ENCODE assay signal across 8 cellular contexts in the genomic region with DNA sequence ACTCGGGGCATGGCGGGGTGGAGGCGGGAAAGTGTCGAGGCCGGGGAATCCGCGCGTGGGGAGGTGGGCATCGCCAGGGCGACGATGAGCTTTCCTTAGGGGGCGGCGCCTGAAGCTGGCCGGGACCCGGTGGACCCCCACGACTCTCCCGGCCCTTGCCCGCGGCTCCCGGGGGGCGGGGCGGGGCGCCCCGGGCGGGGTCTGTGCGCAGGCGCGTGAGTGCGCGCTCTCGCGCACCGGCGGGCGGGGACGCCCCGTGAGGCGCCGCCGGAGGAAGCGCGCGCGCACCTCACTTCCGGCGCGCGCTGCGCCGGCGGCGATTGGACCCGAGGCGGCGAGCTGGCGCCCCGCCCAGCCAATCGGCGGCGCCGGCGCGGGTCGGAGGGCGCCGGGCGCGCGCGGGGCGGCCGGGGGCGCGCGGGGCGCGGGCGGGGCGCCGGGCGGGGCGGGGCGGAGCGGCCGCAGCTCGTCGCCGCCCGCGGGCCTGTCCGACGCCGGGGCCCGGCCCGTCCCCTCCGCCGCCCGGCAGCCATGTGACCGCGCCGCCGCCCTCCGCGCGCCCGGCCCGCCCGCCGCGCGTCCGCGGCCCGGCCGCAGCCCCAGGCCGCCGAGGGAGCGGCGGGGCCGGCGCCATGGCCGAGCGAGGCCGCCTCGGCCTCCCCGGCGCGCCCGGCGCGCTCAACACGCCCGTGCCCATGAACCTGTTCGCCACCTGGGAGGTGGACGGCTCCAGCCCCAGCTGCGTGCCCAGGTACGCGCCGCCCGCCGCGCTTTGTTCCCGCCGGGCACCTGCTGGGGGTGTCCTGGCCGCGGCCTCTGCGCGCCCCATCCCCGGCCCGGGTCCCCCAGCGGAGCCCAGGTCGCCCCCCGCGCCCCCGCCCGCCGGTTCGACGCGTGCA. TPM values are rescaled to one million over a fixed set of nuclear protein-coding genes. Genes with fewer than 3 reads are reported as not detected.
DNase-seq lines count a peak whose midpoint lies in the region; ATAC-seq, FAIRE-seq and TF ChIP-seq lines count a peak whose summit lies in the region.

PACS2 (plus strand) TSS at position 462 of the 899 bp plus-strand sequence; CDS start at position 633, 171 bp downstream.

- peak within 1 kb of the TSS; percentile 77 for H3K27ac Mint-ChIP-seq in activated T-cell treated with anti-CD3 and anti-CD28 coated beads, Interleukin-2, amount 50 U/mL, for 72 hours

- H3K4me3 ChIP-seq in PC-3 (ENCODE audit: low read length) (peak within 1 kb of the TSS; percentile 87), esophagus squamous epithelium (peak within 1 kb of the TSS; percentile 68 to 91 (median 79))

- peak within 1 kb of the TSS; percentile 71 for H2AFZ ChIP-seq in PC-3 (ENCODE audit: low read length)

- CTCF ChIA-PET in PC-3 (lab: Charles Lee), result interaction anchor here (1.3 kb wide), 1 partner anchor 38 kb away, joined by 4 read pairs; no protein-coding TSS in a partner anchor

- H3K36me3 Mint-ChIP-seq in activated T-cell treated with anti-CD3 and anti-CD28 coated beads, Interleukin-2, amount 50 U/mL, for 72 hours (ENCODE audit: insufficient read depth in 2 of 2), result no peaks in the 10 kb centered on the region

- no peaks in the 10 kb centered on the region for H3F3A ChIP-seq in PC-3 (ENCODE audit: low read length, unreplicated experiment)

- H3K79me2 ChIP-seq in PC-3 (ENCODE audit: low read length), result peaks cover 40% of the 10 kb centered on the region

- H3K27ac ChIP-seq in PC-3 (ENCODE audit: low read length) (no peak within 1 kb of the TSS), esophagus squamous epithelium (peak within 1 kb of the TSS; percentile 87 to 99 (median 95))

- H3K4me1 ChIP-seq in PC-3 (ENCODE audit: insufficient read depth, low read length) (peaks cover 23% of the 10 kb centered on the region; the same call in 1 of the 2 replicates), esophagus squamous epithelium (peaks cover 34 to 47% (median 38%) of the 10 kb centered on the region in 3 donors)

- no CpG with 5 or more reads among the region's 160 CpGs for WGBS in esophagus squamous epithelium, 2 donors

- peak in 2 of 4 donors; percentile 33 to 42 for TF ChIP-seq POLR2A in esophagus squamous epithelium (IDR thresholded peaks at IDR 0.05)

- peak within 1 kb of the TSS; percentile 99 for H3K4me2 ChIP-seq in PC-3 (ENCODE audit: low read length)

- H3K36me3 ChIP-seq in PC-3 (ENCODE audit: low read depth, low read length), result no peaks in the 10 kb centered on the region
- no peaks in the 10 kb centered on the region for H3K36me3 ChIP-seq in esophagus squamous epithelium

- H3K27me3 Mint-ChIP-seq in activated T-cell treated with anti-CD3 and anti-CD28 coated beads, Interleukin-2, amount 50 U/mL, for 72 hours (ENCODE audit: low read depth), result no peaks in the 10 kb centered on the region

- ATAC-seq in GM19467 (IDR thresholded peaks at IDR 0.05; ENCODE audit: unreplicated experiment), result peak; percentile 65
- peak; percentile 54 for ATAC-seq in PC-3
- peak; percentile 79 to 85 for ATAC-seq in activated T-cell treated with anti-CD3 and anti-CD28 coated beads, Interleukin-2, amount 50 U/mL, for 72 hours (replicated peaks in 1 of 2)

- peaks cover 40% of the 10 kb centered on the region for H3K4me1 Mint-ChIP-seq in activated T-cell treated with anti-CD3 and anti-CD28 coated beads, Interleukin-2, amount 50 U/mL, for 72 hours (ENCODE audit: low read depth)

- peak within 1 kb of the TSS; percentile 93 to 95 for H3K4me3 Mint-ChIP-seq in activated T-cell treated with anti-CD3 and anti-CD28 coated beads, Interleukin-2, amount 50 U/mL, for 72 hours

- FAIRE-seq in HTR-8/SVneo (lab: Jason Lieb, UNC), result peak; percentile 73

- POLR2A ChIA-PET in PC-3 (lab: Charles Lee; ENCODE audit: unreplicated experiment), result interaction anchor here (0.6 to 0.9 kb wide), 2 partner anchors 13 to 14 kb away, joined by 4 read pairs; partner anchors contain the start of gene BRF1

- no peaks in the 10 kb centered on the region for H3K9me3 Mint-ChIP-seq in activated T-cell treated with anti-CD3 and anti-CD28 coated beads, Interleukin-2, amount 50 U/mL, for 72 hours

- TF ChIP-seq CTCF in PC-3 (conservative IDR thresholded peaks at IDR 0.05; ENCODE audit: low read depth, low read length) (no peak), esophagus squamous epithelium (IDR thresholded peaks at IDR 0.05) (no peak)

- no peaks in the 10 kb centered on the region for H3K9me2 ChIP-seq in PC-3 (replicated peaks; ENCODE audit: low read length)

- peak within 1 kb of the TSS; percentile 60 for H3K9ac ChIP-seq in PC-3 (ENCODE audit: low read length)

- no TSS peak for BruUV-seq in PC-3 (replicated peaks; lab: Mats Ljungman, UMichigan)

- DNase-seq in COLO829 (ENCODE audit: low spot score) (peak; percentile 87), HTR-8/SVneo (ENCODE audit: insufficient read length, low spot score) (peak; percentile 96), PC-3 (peak; percentile 88), esophagus squamous epithelium (lab: John Stamatoyannopoulos, UW) (no peak), myocyte (ENCODE audit: low read depth) (peak; percentile 87)
- DNase-seq in activated T-cell treated with anti-CD3 and anti-CD28 coated beads, Interleukin-2, amount 50 U/mL, for 72 hours, result peak; percentile 80 to 89
- peak; percentile 62 to 83 (median 70) for DNase-seq in stimulated activated naive CD4-positive, alpha-beta T cell (lab: John Stamatoyannopoulos, UW)

- H3K27me3 ChIP-seq in PC-3 (ENCODE audit: low read length), result no peaks in the 10 kb centered on the region
- H3K27me3 ChIP-seq in esophagus squamous epithelium, result no peaks in the 10 kb centered on the region

- H4K20me1 ChIP-seq in PC-3 (ENCODE audit: low read length), result no peaks in the 10 kb centered on the region

- H3K9me3 ChIP-seq in PC-3 (ENCODE audit: low read length), result no peaks in the 10 kb centered on the region
- no peaks in the 10 kb centered on the region for H3K9me3 ChIP-seq in esophagus squamous epithelium

- intact Hi-C loops in PC-3 (cut with micrococcal nuclease), result no loop called here
- intact Hi-C loops in esophagus squamous epithelium (cut with DNase I), result no loop called here

RNA-seq across cellular contexts. Expression of gene PACS2, which starts in this region (rescaled TPM):
- 56.0 and 62.0 TPM in 2 replicates for total RNA-seq in PC-3 (2014; rRNA removed)
- total RNA-seq in activated T-cell treated with anti-CD3 and anti-CD28 coated beads, Interleukin-2, amount 50 U/mL, for 72 hours, result 10 to 100 TPM; 36.5 to 44.9 TPM
- total RNA-seq in esophagus squamous epithelium, result 10 to 100 TPM; 20.2 to 42.3 (median 30.9) TPM
- 240 and 302 TPM in 2 replicates for total RNA-seq in myocyte
- polyA plus RNA-seq in myocyte (2012), result 78.0 TPM
